9 cellular contexts compared by ENCODE assay signal in the genomic region with DNA sequence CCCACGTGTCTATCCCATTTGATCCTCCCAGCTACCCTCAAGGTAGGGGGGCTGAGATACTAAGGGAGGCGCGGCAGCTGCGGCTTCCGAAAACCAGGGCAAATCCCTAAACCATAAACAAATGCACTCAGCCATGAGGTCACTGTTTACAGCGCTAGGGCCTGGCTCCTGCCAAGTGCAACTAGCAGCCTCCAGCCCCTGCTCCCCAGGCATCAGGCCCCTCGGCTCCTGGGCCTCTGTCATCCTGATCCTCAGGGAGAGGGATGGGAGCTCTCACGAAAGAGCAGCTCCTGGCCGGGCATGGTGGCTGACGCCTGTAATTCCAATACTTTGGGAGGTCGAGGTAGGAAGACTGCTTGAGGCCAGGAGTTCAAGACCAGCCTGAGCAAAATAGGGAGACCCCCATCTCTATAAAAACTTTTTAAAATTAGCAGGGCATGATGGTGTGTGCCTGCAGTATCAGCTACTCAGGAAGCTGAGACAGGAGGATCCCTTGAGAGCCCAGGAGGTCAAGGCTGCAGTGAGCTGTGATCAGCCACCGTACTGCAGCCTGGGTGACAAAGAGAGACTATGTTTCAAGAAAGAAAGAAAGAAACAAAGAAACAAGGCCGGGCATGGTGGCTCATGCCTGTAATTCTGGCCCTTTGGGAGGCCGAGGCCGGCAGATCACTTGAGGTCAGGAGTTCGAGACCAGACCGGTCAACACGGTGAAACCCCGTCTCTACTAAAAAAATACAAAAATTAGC. TPM values are rescaled to one million over a fixed set of nuclear protein-coding genes. Genes with fewer than 3 reads are reported as not detected.
A peak's percentile ranks its signal among the peaks of the same experiment; 100 is the strongest.
DNase-seq lines count a peak whose midpoint lies in the region; ATAC-seq and TF ChIP-seq lines count a peak whose summit lies in the region.
"Had no signal": no experiment of that assay in that cellular context is flagged by ENCODE, and none has a peak within 500 bp of the region (broad histone marks: within the 10 kb centered on the region; RNA-seq: fewer than 3 reads in every experiment).

No MANE protein-coding gene starts in this region.

- peak; percentile 75 for ATAC-seq in IMR-90 (ENCODE audit: low read depth)
- no peak for ATAC-seq in thoracic aorta (ENCODE audit: insufficient number of reproducible peaks, low FRiP score, low read depth)
- ATAC-seq in HG03439 (IDR thresholded peaks at IDR 0.05; ENCODE audit: unreplicated experiment): no peak

- in situ Hi-C loops in IMR-90 (cut with MboI; ENCODE audit: low sequenced_read_pairs): no loop called here

- H2BK15ac ChIP-seq in IMR-90 (ENCODE audit: low read depth, low read length) (peak overlapping the region; percentile 76; the same call in 1 of the 3 replicates), mesendoderm (replicated peaks; ENCODE audit: low read depth) (no peak overlapping the region)

- H3K79me1 ChIP-seq in IMR-90 (ENCODE audit: low read depth in 1 of 2, low read length in 2 of 2): peaks cover 43 to 81% of the 10 kb centered on the region in 2 experiments
- no peaks in the 10 kb centered on the region for H3K79me1 ChIP-seq in mesendoderm (ENCODE audit: low read length)

- POLR2A ChIA-PET in IMR-90 (lab: Charles Lee; ENCODE audit: unreplicated experiment): no interaction called here

- TF ChIP-seq CTCF in IMR-90 (conservative IDR thresholded peaks at IDR 0.05; ENCODE audit: low read depth, low read length) (no peak), brain (conservative IDR thresholded peaks at IDR 0.05) (no peak), thoracic aorta (IDR thresholded peaks at IDR 0.05) (no peak)

- H3K4me2 ChIP-seq in IMR-90 (ENCODE audit: low read depth, low read length) (peak overlapping the region; percentile 9; the same call in 1 of the 2 replicates), mesendoderm (ENCODE audit: low read length) (no peak overlapping the region)

- H4K91ac ChIP-seq in IMR-90 (ENCODE audit: insufficient read depth, low read depth, low read length): peak overlapping the region; percentile 41

- peak overlapping the region; percentile 88 for H2AK9ac ChIP-seq in IMR-90 (replicated peaks; ENCODE audit: low read depth, low read length, poor library complexity)

- peak overlapping the region; percentile 79 to 96 (median 85) for H3K27ac Mint-ChIP-seq in brain
- H3K27ac Mint-ChIP-seq: IgD-negative memory B cell had no signal

- 24% methylated on average over 3 of the region's 19 CpGs; no CpG with 5 or more reads in 1 of the 2 experiments for WGBS in IMR-90 (ENCODE audit: extremely low coverage in 2 of 2, insufficient read length in 1 of 2), 2 experiments
- WGBS in mesendoderm (ENCODE audit: extremely low coverage, insufficient coverage, low lambda C conversion rate): no CpG with 5 or more reads among the region's 19 CpGs

- H3K9ac ChIP-seq in IMR-90 (ENCODE audit: low read depth, low read length) (peak overlapping the region; percentile 30), mesendoderm (ENCODE audit: low read length) (no peak overlapping the region)

- H3K4ac ChIP-seq in IMR-90 (ENCODE audit: low read depth, low read length): peak overlapping the region; percentile 93
- no peak overlapping the region for H3K4ac ChIP-seq in mesendoderm (ENCODE audit: low read depth, low read length)

- H3K4me1 Mint-ChIP-seq in brain: peaks cover 53% of the 10 kb centered on the region

- H3K14ac ChIP-seq in IMR-90 (replicated peaks; ENCODE audit: low read depth, low read length): peak overlapping the region; percentile 57

- intact Hi-C loops in IMR-90 (cut with micrococcal nuclease): no loop called here

- peak overlapping the region; percentile 48; the same call in 1 of the 2 replicates for H2BK20ac ChIP-seq in IMR-90 (ENCODE audit: low read depth, low read length)

- no peaks in the 10 kb centered on the region for H3K9me3 Mint-ChIP-seq in brain
- H3K9me3 Mint-ChIP-seq: IgD-negative memory B cell had no signal

- TF ChIP-seq RAD21 in IMR-90 (IDR thresholded peaks at IDR 0.05; ENCODE audit: low read length): peak; percentile 39

- no peaks in the 10 kb centered on the region for H3K79me2 ChIP-seq in mesendoderm (ENCODE audit: control insufficient read depth, insufficient read depth, low read length)

- H3K4me1 ChIP-seq in IMR-90 (ENCODE audit: control insufficient read depth, insufficient read depth, low read length): peaks cover 44% of the 10 kb centered on the region
- H3K4me1 ChIP-seq in mesendoderm (ENCODE audit: control insufficient read depth, low read depth, low read length): peaks cover 2% of the 10 kb centered on the region
- peaks cover 17 to 70% of the 10 kb centered on the region in 2 donors for H3K4me1 ChIP-seq in thoracic aorta (ENCODE audit: control insufficient read depth in 1 of 2, low read depth in 2 of 2)

- H4K8ac ChIP-seq in IMR-90 (ENCODE audit: low read depth in 2 of 2, low read length in 2 of 2): peak overlapping the region; percentile 39 to 73; a peak in 2 of 4 replicates
- H4K8ac ChIP-seq in mesendoderm (ENCODE audit: low read depth, low read length): no peak overlapping the region

- H3K27me3 Mint-ChIP-seq in brain: peaks cover 4% of the 10 kb centered on the region
- H3K27me3 Mint-ChIP-seq: IgD-negative memory B cell had no signal

- H3K18ac ChIP-seq in IMR-90 (ENCODE audit: low read depth, low read length): peak overlapping the region; percentile 59
- no peak overlapping the region for H3K18ac ChIP-seq in mesendoderm (ENCODE audit: low read length)

- H3K27ac ChIP-seq in IMR-90 (ENCODE audit: insufficient read depth, low read length) (peak overlapping the region; percentile 89), mesendoderm (ENCODE audit: low read depth, low read length) (no peak overlapping the region), thoracic aorta (peak overlapping the region; percentile 41 to 73)
- H3K27ac ChIP-seq: neutrophil had no signal

- H3K27me3 ChIP-seq in IMR-90 (ENCODE audit: control insufficient read depth, insufficient read depth, low read length) (no peaks in the 10 kb centered on the region), mesendoderm (ENCODE audit: insufficient read depth, low read length, poor library complexity) (no peaks in the 10 kb centered on the region), thoracic aorta (replicated peaks; ENCODE audit: insufficient read depth) (no peaks in the 10 kb centered on the region)
- H3K27me3 ChIP-seq: neutrophil had no signal

- H3K36me3 Mint-ChIP-seq in brain: peaks cover 39% of the 10 kb centered on the region

- peaks cover 28% of the 10 kb centered on the region; the same call in 1 of the 2 replicates for H4K20me1 ChIP-seq in IMR-90 (ENCODE audit: insufficient read depth, low read length)

- no peak for TF ChIP-seq POLR2A in IMR-90 (IDR thresholded peaks at IDR 0.05; ENCODE audit: low read depth, low read length)

- no TSS peak for BruUV-seq in IMR-90 (replicated peaks; lab: Mats Ljungman, UMichigan)

- peaks cover 26% of the 10 kb centered on the region for H3K9me1 ChIP-seq in IMR-90 (ENCODE audit: insufficient read depth, low read length)

- dilution Hi-C loops in IMR-90 (cut with HindIII; ENCODE audit: low sequenced_read_pairs, unreplicated experiment): no loop called here

- H3K4me3 Mint-ChIP-seq in brain: peak overlapping the region in 2 of 5 experiments; percentile 16 to 18

- peak overlapping the region; percentile 73 for H2AFZ ChIP-seq in IMR-90 (replicated peaks; ENCODE audit: low read length, poor library complexity)

- peaks cover 15% of the 10 kb centered on the region for H3K36me3 ChIP-seq in IMR-90 (ENCODE audit: control insufficient read depth, insufficient read depth, low read length)
- H3K36me3 ChIP-seq in mesendoderm (ENCODE audit: control insufficient read depth, insufficient read depth, low read length): peaks cover 2% of the 10 kb centered on the region
- peaks cover 9% of the 10 kb centered on the region for H3K36me3 ChIP-seq in thoracic aorta
- H3K36me3 ChIP-seq: neutrophil had no signal

- H3K23ac ChIP-seq in IMR-90 (ENCODE audit: low read depth, low read length) (peak overlapping the region; percentile 15), mesendoderm (ENCODE audit: low read length) (no peak overlapping the region)

- peak overlapping the region; percentile 27; the same call in 1 of the 2 replicates for H3K56ac ChIP-seq in IMR-90 (ENCODE audit: extremely low read depth, insufficient read depth, low read length)
- peak overlapping the region; percentile 19 for H3K56ac ChIP-seq in mesendoderm (ENCODE audit: low read length)

- peak overlapping the region; percentile 98 for H2AK5ac ChIP-seq in IMR-90 (ENCODE audit: low read depth, low read length)
- H2AK5ac ChIP-seq in mesendoderm (ENCODE audit: low read length): no peak overlapping the region

- H4K5ac ChIP-seq in IMR-90 (ENCODE audit: low read depth, low read length) (peak overlapping the region; percentile 65), mesendoderm (ENCODE audit: low read length) (no peak overlapping the region)

- H2BK120ac ChIP-seq in IMR-90 (ENCODE audit: low read depth, low read length) (peak overlapping the region; percentile 61), mesendoderm (ENCODE audit: low read depth, low read length) (no peak overlapping the region)

- CTCF ChIA-PET in IMR-90 (lab: Yijun Ruan, JAX): interaction anchor here (0.6 to 1.2 kb wide), 4 partner anchors 10 to 262 kb away, joined by 3 to 5 read pairs (median 4); no protein-coding TSS in a partner anchor

- peak; percentile 95 for DNase-seq in IMR-90
- DNase-seq in mesendoderm: no peak
- DNase-seq in thoracic aorta (ENCODE audit: low spot score): no peak
- no peak for DNase-seq in NCI-H2196 treated with DMSO at 0.1 percent for 48 hours (lab: John Stamatoyannopoulos, UW; ENCODE audit: unreplicated experiment)
- no peak for DNase-seq in stimulated activated CD4-positive, alpha-beta T cell treated with anti-CD3 and anti-CD28 coated beads, Interleukin-4, amount 100 ng/mL, for 24 hours

- H3K9me3 ChIP-seq in IMR-90 (ENCODE audit: control insufficient read depth, insufficient read depth, low read length) (no peaks in the 10 kb centered on the region), thoracic aorta (no peaks in the 10 kb centered on the region)
- H3K9me3 ChIP-seq: neutrophil had no signal

- peak overlapping the region; percentile 68 for H2BK5ac ChIP-seq in IMR-90 (ENCODE audit: low read depth, low read length, poor library complexity, severe bottlenecking)
- H2BK5ac ChIP-seq in mesendoderm (ENCODE audit: low read length): no peak overlapping the region

- H3K4me3 ChIP-seq in IMR-90 (ENCODE audit: insufficient read depth, low read depth, low read length) (no peak overlapping the region), mesendoderm (ENCODE audit: low read length) (no peak overlapping the region), thoracic aorta (no peak overlapping the region)

RNA-seq across cellular contexts. Expression of a gene that starts 42.5 kb away (rescaled TPM):
- under 0.01 and 0.18 TPM in 2 replicates for total RNA-seq in IMR-90 (2012; rRNA removed)
- 0.07 and 0.19 TPM in 2 replicates for polyA plus RNA-seq in IMR-90 (2012; rRNA removed)
- polyA plus RNA-seq in IMR-90 (2012; cell fraction: cytosol; rRNA removed): 0.05 and 0.08 TPM in 2 replicates
- 0.07 and 0.10 TPM in 2 replicates for polyA plus RNA-seq in IMR-90 (2012; cell fraction: nucleus; rRNA removed; ENCODE audit: low replicate concordance)
- polyA plus RNA-seq in brain (ENCODE audit: insufficient read depth, low read depth, low replicate concordance): not detected
- polyA plus RNA-seq in mesendoderm (2013, experiment 1 of 2): 0.17 TPM
- polyA plus RNA-seq in mesendoderm (2013, experiment 2 of 2): 0.20 TPM
- 1 to 10 TPM in 1 of 2 donors, not detected in 1; 1.6 TPM for total RNA-seq in thoracic aorta
- polyA plus RNA-seq: IgD-negative memory B cell had no signal

RNA-seq across cellular contexts. Expression of a gene that starts 59.9 kb away (rescaled TPM):
- total RNA-seq in IMR-90 (2012; rRNA removed) (16.3 and 18.3 TPM in 2 replicates), thoracic aorta (1 to 10 TPM; 5.6 to 6.1 TPM)
- polyA plus RNA-seq in IMR-90 (2012; rRNA removed) (9.4 and 10.5 TPM in 2 replicates), brain (ENCODE audit: insufficient read depth, low read depth, low replicate concordance) (24.1 TPM)
- 2.9 and 5.5 TPM in 2 replicates for polyA plus RNA-seq in IMR-90 (2012; cell fraction: cytosol; rRNA removed)
- 3.2 and 10.1 TPM in 2 replicates for polyA plus RNA-seq in IMR-90 (2012; cell fraction: nucleus; rRNA removed; ENCODE audit: low replicate concordance)
- polyA plus RNA-seq in mesendoderm (2013, experiment 1 of 2): 24.1 TPM
- 23.9 TPM for polyA plus RNA-seq in mesendoderm (2013, experiment 2 of 2)
